In genomic region chr11:63867511-63867910, GRCh38 we compare ENCODE assay signal across 19 cellular contexts. TPM values are rescaled to one million over a fixed set of nuclear protein-coding genes. Genes with fewer than 3 reads are reported as not detected.
DNase-seq lines count a peak whose midpoint lies in the region; ATAC-seq, FAIRE-seq and TF ChIP-seq lines count a peak whose summit lies in the region.
"Had no signal": no experiment of that assay in that cellular context is flagged by ENCODE, and none has a peak within 500 bp of the region (broad histone marks: within the 10 kb centered on the region; RNA-seq: fewer than 3 reads in every experiment).

No MANE protein-coding gene starts in this region.

- H3K4me1 ChIP-seq in cardiac muscle cell (ENCODE audit: low read depth) (peaks cover 12% of the 10 kb centered on the region), GM12878 (ENCODE audit: control insufficient read depth, insufficient read depth, low read length) (peaks cover 56% of the 10 kb centered on the region), ovary (ENCODE audit: insufficient read depth) (peaks cover 9% of the 10 kb centered on the region), psoas muscle (peaks cover 55% of the 10 kb centered on the region)

- TF ChIP-seq CTCF in cardiac muscle cell (IDR thresholded peaks at IDR 0.05; ENCODE audit: low read depth, low read length) (no peak), GM12878 (IDR thresholded peaks at IDR 0.05 in 2 of 3, conservative IDR thresholded peaks at IDR 0.05 in 1 of 3; ENCODE audit: control insufficient read depth in 2 of 3, extremely low read depth in 1 of 3, insufficient read depth in 1 of 3, low read depth in 3 of 3, low read length in 3 of 3) (no peak), ovary (IDR thresholded peaks at IDR 0.05) (no peak), psoas muscle (IDR thresholded peaks at IDR 0.05) (no peak)

- H3K79me2 ChIP-seq in GM12878 (ENCODE audit: control insufficient read depth, insufficient read depth, low read length): peaks cover 50% of the 10 kb centered on the region

- ATAC-seq in Right ventricle myocardium inferior (no peak), GM12878 (no peak), psoas muscle (no peak), left lobe of liver (no peak)
- no peak for ATAC-seq in naive thymus-derived CD8-positive, alpha-beta T cell
- ATAC-seq: pancreas had no signal

- no peak overlapping the region for H3K9ac ChIP-seq in GM12878 (ENCODE audit: control insufficient read depth, insufficient read depth, low read length)

- TF ChIP-seq RAD21 in GM12878 (IDR thresholded peaks at IDR 0.05; ENCODE audit: insufficient read depth, low read depth, low read length): no peak

- H3K27me3 ChIP-seq in cardiac muscle cell (no peaks in the 10 kb centered on the region), GM12878 (replicated peaks in 1 of 2; ENCODE audit: control insufficient read depth in 2 of 2, insufficient read depth in 2 of 2, low read length in 1 of 2) (no peaks in the 10 kb centered on the region), ovary (no peaks in the 10 kb centered on the region), psoas muscle (ENCODE audit: insufficient read depth in 3 of 3, low read length in 2 of 3) (no peaks in the 10 kb centered on the region)
- H3K27me3 ChIP-seq: pancreas had no signal

- peak overlapping the region in 4 of 10 donors; percentile 10 to 69 (median 42) for H3K4me3 Mint-ChIP-seq in naive thymus-derived CD8-positive, alpha-beta T cell
- H3K4me3 Mint-ChIP-seq: activated CD4-positive, alpha-beta memory T cell treated with anti-CD3 and anti-CD28 coated beads for 36 hours; HFFc6 had no signal

- CTCF ChIA-PET in GM12878 (lab: Yijun Ruan, JAX): interaction anchor here (3.2 to 3.7 kb wide), 2 partner anchors 26 to 30 kb away, joined by 13 to 33 read pairs; partner anchors contain the start of gene MARK2

- no peak overlapping the region for H3K4me3 ChIP-seq in cardiac muscle cell
- H3K4me3 ChIP-seq in GM12878: no peak overlapping the region
- no peak overlapping the region for H3K4me3 ChIP-seq in ovary
- no peak overlapping the region for H3K4me3 ChIP-seq in psoas muscle
- H3K4me3 ChIP-seq: pancreas had no signal

- peaks cover 9% of the 10 kb centered on the region; the same call in 1 of the 2 replicates for H4K20me1 ChIP-seq in GM12878 (ENCODE audit: control insufficient read depth, insufficient read depth)

- peak overlapping the region in 9 of 10 donors; percentile 14 to 90 (median 79) for H3K27ac Mint-ChIP-seq in naive thymus-derived CD8-positive, alpha-beta T cell
- H3K27ac Mint-ChIP-seq: activated CD4-positive, alpha-beta memory T cell treated with anti-CD3 and anti-CD28 coated beads for 36 hours; HFFc6 had no signal

- TF ChIP-seq EP300 in GM12878 (IDR thresholded peaks at IDR 0.05; ENCODE audit: borderline replicate concordance in 1 of 2, control insufficient read depth in 1 of 2, low read depth in 2 of 2, low read length in 2 of 2) (no peak), ovary (IDR thresholded peaks at IDR 0.05) (no peak)

- H3K9me3 ChIP-seq in cardiac muscle cell (ENCODE audit: low read depth) (no peaks in the 10 kb centered on the region), GM12878 (replicated peaks; ENCODE audit: control insufficient read depth, insufficient read depth, low read length) (no peaks in the 10 kb centered on the region), ovary (no peaks in the 10 kb centered on the region), psoas muscle (no peaks in the 10 kb centered on the region)
- H3K9me3 ChIP-seq: pancreas had no signal

- WGBS in GM12878 (ENCODE audit: insufficient coverage, insufficient replicate concordance, low lambda C conversion rate, missing lambda C conversion rate): 100% methylated on average over 4 of the region's 4 CpGs
- 95 to 98% (median 97%) methylated on average over 4 of the region's 4 CpGs for WGBS in ovary, 3 donors
- WGBS in psoas muscle, 3 donors: 78 to 93% (median 89%) methylated on average over 4 of the region's 4 CpGs

- no peaks in the 10 kb centered on the region for H3K27me3 Mint-ChIP-seq in naive thymus-derived CD8-positive, alpha-beta T cell
- H3K27me3 Mint-ChIP-seq: activated CD4-positive, alpha-beta memory T cell treated with anti-CD3 and anti-CD28 coated beads for 36 hours; stimulated activated naive CD8-positive, alpha-beta T cell treated with anti-CD3 and anti-CD28 coated beads, Interleukin-15, Interleukin-2, amounts not matched to agents 100 ng/mL and 50 ng/mL, for 24 hours had no signal

- in situ Hi-C loops in GM12878 (cut with MboI): no loop called here

- RAD21 ChIA-PET in GM12878 (lab: Charles Lee; ENCODE audit: unreplicated experiment): interaction anchor here (1.6 to 2.6 kb wide), 4 partner anchors 24 to 30 kb away, joined by 4 to 10 read pairs (median 7); no protein-coding TSS in a partner anchor

- H2AFZ ChIP-seq in GM12878 (ENCODE audit: control insufficient read depth, low read depth, low read length): no peak overlapping the region

- DNase-seq in cardiac muscle cell (ENCODE audit: low read depth in 1 of 2, low spot score in 1 of 2): no peak
- DNase-seq in Right ventricle myocardium inferior (ENCODE audit: missing footprints): no peak
- DNase-seq in GM12878 (ENCODE audit: low read depth, low spot score): no peak
- no peak for DNase-seq in naive thymus-derived CD8-positive, alpha-beta T cell
- no peak for DNase-seq in ovary
- no peak for DNase-seq in AG08395 (ENCODE audit: low spot score)
- DNase-seq in psoas muscle: no peak
- DNase-seq in left lobe of liver (ENCODE audit: low spot score): no peak
- DNase-seq: activated CD4-positive, alpha-beta memory T cell treated with anti-CD3 and anti-CD28 coated beads for 36 hours; activated naive CD4-positive, alpha-beta T cell treated with Interleukin-2 at 50 U/mL for 16 hours; activated T-cell treated with anti-CD3 and anti-CD28 coated beads, Interleukin-2, amount 50 U/mL, for 1 hour; DMS79 treated with DMSO at 0.1 percent for 48 hours; effector CD8-positive, alpha-beta T cell; HFFc6; IMR-90; NCI-H2029; pancreas; WERI-Rb-1 had no signal

- BruUV-seq in GM12878 (replicated peaks; lab: Mats Ljungman, UMichigan): TSS peak; percentile 32

- H3K27ac ChIP-seq in cardiac muscle cell (peak overlapping the region; percentile 1), GM12878 (ENCODE audit: control insufficient read depth, insufficient read depth) (no peak overlapping the region), ovary (no peak overlapping the region), psoas muscle (no peak overlapping the region)
- H3K27ac ChIP-seq: WERI-Rb-1 had no signal

- intact Hi-C loops in Right ventricle myocardium inferior (cut with DNase I): no loop called here
- intact Hi-C loops in GM12878 (cut with micrococcal nuclease; ENCODE audit: unreplicated experiment): no loop called here
- intact Hi-C loops in ovary (cut with DNase I): no loop called here
- intact Hi-C loops in psoas muscle (cut with DNase I): no loop called here

- H3K9me3 Mint-ChIP-seq in naive thymus-derived CD8-positive, alpha-beta T cell: no peaks in the 10 kb centered on the region
- H3K9me3 Mint-ChIP-seq: activated CD4-positive, alpha-beta memory T cell treated with anti-CD3 and anti-CD28 coated beads for 36 hours; HFFc6; stimulated activated naive CD8-positive, alpha-beta T cell treated with anti-CD3 and anti-CD28 coated beads, Interleukin-15, Interleukin-2, amounts not matched to agents 100 ng/mL and 50 ng/mL, for 24 hours had no signal

- SMC1A ChIA-PET in GM12878 (lab: Charles Lee; ENCODE audit: uncharacterized antibody, unreplicated experiment): interaction anchor here (0.6 to 13.9 kb wide), 9 partner anchors 9 to 78 kb away, joined by 3 to 153 read pairs (median 4); partner anchors contain the start of gene MARK2

- peaks cover 0 to 8% (median 0%) of the 10 kb centered on the region in 3 donors for H3K36me3 Mint-ChIP-seq in naive thymus-derived CD8-positive, alpha-beta T cell

- POLR2A ChIA-PET in GM12878 (lab: Charles Lee): interaction anchor here (0.9 kb wide), 1 partner anchor 9 kb away, joined by 3 read pairs; no protein-coding TSS in a partner anchor
- POLR2A ChIA-PET in naive thymus-derived CD8-positive, alpha-beta T cell (lab: Charles Lee): interaction anchor here (1.0 to 2.5 kb wide), 6 partner anchors 22 to 99 kb away, joined by 3 to 9 read pairs (median 4); partner anchors contain the start of genes MARK2 and ZFTA

- H3K4me1 Mint-ChIP-seq in naive thymus-derived CD8-positive, alpha-beta T cell: peaks cover 48 to 87% (median 84%) of the 10 kb centered on the region in 4 donors

- H3K4me2 ChIP-seq in GM12878 (ENCODE audit: control insufficient read depth, insufficient read depth): no peak overlapping the region

- TF ChIP-seq POLR2A in GM12878 (IDR thresholded peaks at IDR 0.05; ENCODE audit: low read depth, low read length) (no peak), ovary (IDR thresholded peaks at IDR 0.05) (no peak)

- peaks cover 3% of the 10 kb centered on the region for H3K36me3 ChIP-seq in cardiac muscle cell
- peaks cover 3 to 5% of the 10 kb centered on the region in 2 experiments for H3K36me3 ChIP-seq in GM12878 (ENCODE audit: control insufficient read depth in 2 of 2, insufficient read depth in 2 of 2, low read length in 1 of 2)
- H3K36me3 ChIP-seq in ovary: no peaks in the 10 kb centered on the region
- peaks cover 3 to 11% of the 10 kb centered on the region in 2 donors for H3K36me3 ChIP-seq in psoas muscle (ENCODE audit: insufficient read depth in 1 of 2, low read depth in 1 of 2)
- H3K36me3 ChIP-seq: pancreas had no signal

- FAIRE-seq in GM12878 (lab: Jason Lieb, UNC): no peak
- FAIRE-seq: pancreas had no signal

RNA-seq across cellular contexts. Expression of gene MARK2, which starts 28.6 kb away (rescaled TPM):
- total RNA-seq in cardiac muscle cell (31.0 and 31.4 TPM in 2 replicates), Right ventricle myocardium inferior (37.4 TPM), GM12878 (2014; rRNA removed) (10.7 and 14.8 TPM in 2 replicates), GM12878 (2014; rRNA removed; fragmentation: Illumina TruSeq; extraction: Trizol) (9.3 and 9.7 TPM in 2 replicates), GM12878 (2021) (29.5 and 30.0 TPM in 2 replicates), ovary (10 to 100 TPM; 13.5 to 27.8 (median 25.8) TPM), psoas muscle (10 to 100 TPM; 21.7 to 24.9 (median 22.9) TPM), left lobe of liver (13.0 TPM)
- polyA plus RNA-seq in cardiac muscle cell (37.2 and 38.1 TPM in 2 replicates), GM12878 (2011; rRNA removed) (11.3 and 14.5 TPM in 2 replicates), GM12878 (2014; fragmentation: Illumina TruSeq; extraction: Trizol) (13.6 and 16.1 TPM in 2 replicates), GM12878 (2014; fragmentation: Nextera tagmentation; extraction: Ambion mirVana) (under 1 TPM; 0.19 to 0.40 TPM), GM12878 (2014; rRNA removed) (20.2 and 22.2 TPM in 2 replicates), GM12878 (2016; fragmentation: Nextera tagmentation; extraction: Ambion mirVana) (10 to 100 TPM in 1 of 2 experiments, 1 to 10 TPM in 1; 4.1 to 11.9 TPM), ovary (10 to 100 TPM; 12.3 to 27.0 TPM), psoas muscle (10 to 100 TPM; 11.7 to 24.7 (median 12.7) TPM)
- 23.7 and 26.6 TPM in 2 replicates for total RNA-seq in GM12878 (2013; cell fraction: nucleolus; rRNA removed)
- 7.8 TPM for polyA plus RNA-seq in GM12878 (2011; ENCODE audit: low read depth)
- 13.9 and 15.3 TPM in 2 replicates for polyA plus RNA-seq in GM12878 (2011; cell fraction: cytosol; rRNA removed)
- polyA plus RNA-seq in GM12878 (2011; cell fraction: nucleus; rRNA removed): 21.1 and 29.6 TPM in 2 replicates
- polyA plus RNA-seq in GM12878 (2012): 12.7 and 13.2 TPM in 2 replicates
- polyA minus RNA-seq in GM12878 (2011; rRNA and poly(A)+ RNA removed): 20.0 and 24.5 TPM in 2 replicates
- polyA minus RNA-seq in GM12878 (2011; cell fraction: cytosol; rRNA and poly(A)+ RNA removed): 14.2 and 16.5 TPM in 2 replicates
- polyA minus RNA-seq in GM12878 (2011; cell fraction: nucleus; rRNA and poly(A)+ RNA removed): 8.9 and 19.0 TPM in 2 replicates
- total RNA-seq in naive thymus-derived CD8-positive, alpha-beta T cell: 10 to 100 TPM; 64.8 to 74.5 TPM
- 10 to 100 TPM; 37.0 to 57.0 (median 40.3) TPM for polyA plus RNA-seq in naive thymus-derived CD8-positive, alpha-beta T cell

RNA-seq across cellular contexts. Expression of gene RCOR2, which starts 49.5 kb away (rescaled TPM):
- total RNA-seq in cardiac muscle cell: 73.5 and 74.2 TPM in 2 replicates
- 34.7 and 41.0 TPM in 2 replicates for polyA plus RNA-seq in cardiac muscle cell
- total RNA-seq in Right ventricle myocardium inferior: 11.1 TPM
- 0.40 and 0.81 TPM in 2 replicates for total RNA-seq in GM12878 (2013; cell fraction: nucleolus; rRNA removed)
- total RNA-seq in GM12878 (2014; rRNA removed): 0.05 and 0.17 TPM in 2 replicates
- 0.09 TPM in 1 of 2 replicates, not detected in the other for total RNA-seq in GM12878 (2014; rRNA removed; fragmentation: Illumina TruSeq; extraction: Trizol)
- 0.16 and 0.28 TPM in 2 replicates for total RNA-seq in GM12878 (2021)
- not detected for polyA plus RNA-seq in GM12878 (2011; ENCODE audit: low read depth)
- 0.07 and 0.11 TPM in 2 replicates for polyA plus RNA-seq in GM12878 (2011; rRNA removed)
- 0.18 TPM in 2 replicates for polyA plus RNA-seq in GM12878 (2011; cell fraction: cytosol; rRNA removed)
- 0.31 and 0.66 TPM in 2 replicates for polyA plus RNA-seq in GM12878 (2011; cell fraction: nucleus; rRNA removed)
- polyA plus RNA-seq in GM12878 (2012): 0.15 and 0.16 TPM in 2 replicates
- 0.06 and 0.10 TPM in 2 replicates for polyA plus RNA-seq in GM12878 (2014; fragmentation: Illumina TruSeq; extraction: Trizol)
- polyA plus RNA-seq in GM12878 (2014; fragmentation: Nextera tagmentation; extraction: Ambion mirVana): not detected
- 0.23 and 0.32 TPM in 2 replicates for polyA plus RNA-seq in GM12878 (2014; rRNA removed)
- polyA plus RNA-seq in GM12878 (2016; fragmentation: Nextera tagmentation; extraction: Ambion mirVana): not detected
- polyA minus RNA-seq in GM12878 (2011; rRNA and poly(A)+ RNA removed): 0.07 TPM in 1 of 2 replicates, not detected in the other
- polyA minus RNA-seq in GM12878 (2011; cell fraction: cytosol; rRNA and poly(A)+ RNA removed): not detected in 2 replicates
- 0.12 TPM in 1 of 2 replicates, not detected in the other for polyA minus RNA-seq in GM12878 (2011; cell fraction: nucleus; rRNA and poly(A)+ RNA removed)
- not detected for total RNA-seq in naive thymus-derived CD8-positive, alpha-beta T cell
- under 1 TPM in 1 of 3 donors, not detected in 2; 0.14 TPM for polyA plus RNA-seq in naive thymus-derived CD8-positive, alpha-beta T cell
- 1 to 10 TPM in 5 of 7 donors, under 1 TPM in 2; 0.12 to 7.9 (median 5.4) TPM for total RNA-seq in ovary
- polyA plus RNA-seq in ovary: under 1 TPM; 0.60 to 0.94 TPM
- 1 to 10 TPM in 1 of 4 donors, under 1 TPM in 3; 0.25 to 2.1 (median 0.47) TPM for total RNA-seq in psoas muscle
- under 1 TPM; 0.07 to 0.91 (median 0.77) TPM for polyA plus RNA-seq in psoas muscle
- total RNA-seq in left lobe of liver: 0.23 TPM

RNA-seq across cellular contexts. Expression of gene SPINDOC, which starts 54.3 kb away (rescaled TPM):
- 44.5 and 45.2 TPM in 2 replicates for total RNA-seq in cardiac muscle cell
- polyA plus RNA-seq in cardiac muscle cell: 8.2 and 9.0 TPM in 2 replicates
- total RNA-seq in Right ventricle myocardium inferior: 11.9 TPM
- 23.3 and 29.2 TPM in 2 replicates for total RNA-seq in GM12878 (2013; cell fraction: nucleolus; rRNA removed)
- total RNA-seq in GM12878 (2014; rRNA removed): 27.5 and 32.6 TPM in 2 replicates
- total RNA-seq in GM12878 (2014; rRNA removed; fragmentation: Illumina TruSeq; extraction: Trizol): 17.9 and 22.5 TPM in 2 replicates
- 31.5 and 36.3 TPM in 2 replicates for total RNA-seq in GM12878 (2021)
- 5.0 TPM for polyA plus RNA-seq in GM12878 (2011; ENCODE audit: low read depth)
- 11.9 and 19.0 TPM in 2 replicates for polyA plus RNA-seq in GM12878 (2011; rRNA removed)
- polyA plus RNA-seq in GM12878 (2011; cell fraction: cytosol; rRNA removed): 25.5 and 40.3 TPM in 2 replicates
- polyA plus RNA-seq in GM12878 (2011; cell fraction: nucleus; rRNA removed): 28.1 and 40.9 TPM in 2 replicates
- polyA plus RNA-seq in GM12878 (2012): 16.2 and 23.1 TPM in 2 replicates
- polyA plus RNA-seq in GM12878 (2014; fragmentation: Illumina TruSeq; extraction: Trizol): 6.3 and 14.7 TPM in 2 replicates
- 1 to 10 TPM; 1.1 to 1.2 TPM for polyA plus RNA-seq in GM12878 (2014; fragmentation: Nextera tagmentation; extraction: Ambion mirVana)
- polyA plus RNA-seq in GM12878 (2014; rRNA removed): 38.2 and 41.4 TPM in 2 replicates
- polyA plus RNA-seq in GM12878 (2016; fragmentation: Nextera tagmentation; extraction: Ambion mirVana): 1 to 10 TPM in 1 of 2 experiments, under 1 TPM in 1; 0.88 to 1.2 TPM
- polyA minus RNA-seq in GM12878 (2011; rRNA and poly(A)+ RNA removed): 8.3 and 14.2 TPM in 2 replicates
- polyA minus RNA-seq in GM12878 (2011; cell fraction: cytosol; rRNA and poly(A)+ RNA removed): 8.4 and 9.9 TPM in 2 replicates
- 9.6 and 12.7 TPM in 2 replicates for polyA minus RNA-seq in GM12878 (2011; cell fraction: nucleus; rRNA and poly(A)+ RNA removed)
- total RNA-seq in naive thymus-derived CD8-positive, alpha-beta T cell: 10 to 100 TPM; 11.0 to 13.0 TPM
- under 1 TPM; 0.47 to 0.66 (median 0.49) TPM for polyA plus RNA-seq in naive thymus-derived CD8-positive, alpha-beta T cell
- total RNA-seq in ovary: 10 to 100 TPM; 10.2 to 22.7 (median 19.5) TPM
- 10 to 100 TPM in 1 of 2 donors, 1 to 10 TPM in 1; 5.4 to 15.8 TPM for polyA plus RNA-seq in ovary
- 1 to 10 TPM; 3.8 to 8.8 (median 6.9) TPM for total RNA-seq in psoas muscle
- 1 to 10 TPM; 2.7 to 4.7 (median 4.6) TPM for polyA plus RNA-seq in psoas muscle
- 3.4 TPM for total RNA-seq in left lobe of liver
